ENCODE assay signal across 8 cellular contexts in the genomic region with DNA sequence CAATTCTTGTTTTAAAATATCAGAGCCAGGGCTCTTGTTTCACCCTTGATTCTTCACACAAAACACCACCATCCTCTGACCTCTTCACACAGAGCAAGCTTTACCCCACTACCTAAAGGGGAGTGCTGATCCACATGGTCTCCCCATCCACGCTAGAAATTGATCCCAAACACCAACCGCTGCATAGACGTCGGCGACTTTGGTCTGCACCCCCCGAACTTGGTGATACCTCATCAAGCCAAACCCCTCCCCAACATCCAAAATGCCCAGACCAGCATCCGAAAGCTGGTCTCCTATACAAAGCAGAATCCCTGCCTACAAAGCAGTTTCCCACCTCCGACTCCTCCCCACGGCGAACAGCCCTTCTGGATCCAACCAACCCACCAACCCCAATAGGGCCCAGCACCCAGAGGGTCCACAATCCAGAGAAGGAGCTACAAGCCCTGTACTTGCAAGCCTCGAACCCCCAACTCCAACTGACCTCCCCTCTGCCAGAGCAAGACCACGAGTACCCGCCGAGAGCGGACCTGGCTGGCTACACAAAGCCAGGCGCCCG. TPM values are rescaled to one million over a fixed set of nuclear protein-coding genes. Genes with fewer than 3 reads are reported as not detected.
A peak's percentile ranks its signal among the peaks of the same experiment; 100 is the strongest.
DNase-seq lines count a peak whose midpoint lies in the region; ATAC-seq, FAIRE-seq and TF ChIP-seq lines count a peak whose summit lies in the region.

No MANE protein-coding gene starts in this region.

- DNase-seq in activated CD4-positive, alpha-beta T cell treated with anti-CD3 and anti-CD28 coated beads, Interleukin-2, amount 10 ng/mL, durations not matched to agents 7 days and 5 days, result no peak
- DNase-seq in activated CD4-positive, alpha-beta T cell treated with anti-CD3 and anti-CD28 coated beads for 1 hour, result no peak
- DNase-seq in kidney (no peak), thoracic aorta (ENCODE audit: low spot score) (no peak), NK-92 (lab: John Stamatoyannopoulos, UW; ENCODE audit: unreplicated experiment) (no peak), A172 (ENCODE audit: low spot score) (no peak), HCEC 1CT (no peak)

- H3K4me1 ChIP-seq in kidney (ENCODE audit: control insufficient read depth in 1 of 2, insufficient read depth in 1 of 2, low read depth in 1 of 2, low read length in 2 of 2), result peaks cover 0 to 2% of the 10 kb centered on the region in 2 donors
- peaks cover 4 to 6% of the 10 kb centered on the region in 2 donors for H3K4me1 ChIP-seq in thoracic aorta (ENCODE audit: control insufficient read depth in 1 of 2, low read depth in 2 of 2)

- peak overlapping the region; percentile 95 to 97 for H3K27ac ChIP-seq in kidney (ENCODE audit: low read depth in 2 of 2, low read length in 2 of 2)
- peak overlapping the region; percentile 89 to 95 for H3K27ac ChIP-seq in thoracic aorta

- CTCF ChIA-PET in activated CD4-positive, alpha-beta T cell treated with anti-CD3 and anti-CD28 coated beads, Interleukin-2, amount 10 ng/mL, durations not matched to agents 7 days and 5 days (lab: Charles Lee), result interaction anchor here (0.6 to 2.2 kb wide), 10 partner anchors 10 to 1457 kb away, joined by 3 to 10 read pairs (median 4); partner anchors contain the start of genes BCL2A1 and MTHFS

- intact Hi-C loops in kidney (cut with DNase I), result no loop called here

- FAIRE-seq in kidney (lab: Jason Lieb, UNC), result no peak

- POLR2A ChIA-PET in activated CD4-positive, alpha-beta T cell treated with anti-CD3 and anti-CD28 coated beads, Interleukin-2, amount 10 ng/mL, durations not matched to agents 7 days and 5 days (lab: Charles Lee), result interaction anchor here (0.6 to 1.7 kb wide), 5 partner anchors 9 to 49 kb away, joined by 3 to 9 read pairs (median 3); partner anchors contain the start of gene BCL2A1

- ATAC-seq in activated T-helper 17 cell treated with anti-CD3 and anti-CD28 coated beads, Interleukin-2, amount 50 U/mL, for 72 hours (replicated peaks), result no peak
- no peak for ATAC-seq in thoracic aorta (ENCODE audit: insufficient number of reproducible peaks, low FRiP score, low read depth)

- H3K27me3 Mint-ChIP-seq in activated CD4-positive, alpha-beta T cell treated with anti-CD3 and anti-CD28 coated beads, Interleukin-2, amount 10 ng/mL, durations not matched to agents 7 days and 5 days, result no peaks in the 10 kb centered on the region
- H3K27me3 Mint-ChIP-seq in activated T-helper 17 cell treated with anti-CD3 and anti-CD28 coated beads, Interleukin-2, amount 50 U/mL, for 72 hours, result no peaks in the 10 kb centered on the region

- peaks cover 3 to 20% of the 10 kb centered on the region in 2 donors for H3K9me3 ChIP-seq in kidney (ENCODE audit: control insufficient read depth in 1 of 2, low read length in 2 of 2)
- peaks cover 35% of the 10 kb centered on the region for H3K9me3 ChIP-seq in thoracic aorta

- H3K36me3 Mint-ChIP-seq in activated CD4-positive, alpha-beta T cell treated with anti-CD3 and anti-CD28 coated beads, Interleukin-2, amount 10 ng/mL, durations not matched to agents 7 days and 5 days (ENCODE audit: low read depth), result peaks cover 59% of the 10 kb centered on the region
- peaks cover 60% of the 10 kb centered on the region for H3K36me3 Mint-ChIP-seq in activated T-helper 17 cell treated with anti-CD3 and anti-CD28 coated beads, Interleukin-2, amount 50 U/mL, for 72 hours (ENCODE audit: low read depth)

- peaks cover 27% of the 10 kb centered on the region for H3K4me1 Mint-ChIP-seq in activated CD4-positive, alpha-beta T cell treated with anti-CD3 and anti-CD28 coated beads, Interleukin-2, amount 10 ng/mL, durations not matched to agents 7 days and 5 days
- H3K4me1 Mint-ChIP-seq in activated T-helper 17 cell treated with anti-CD3 and anti-CD28 coated beads, Interleukin-2, amount 50 U/mL, for 72 hours, result peaks cover 11% of the 10 kb centered on the region

- H3K9me3 Mint-ChIP-seq in activated CD4-positive, alpha-beta T cell treated with anti-CD3 and anti-CD28 coated beads, Interleukin-2, amount 10 ng/mL, durations not matched to agents 7 days and 5 days, result peaks cover 20% of the 10 kb centered on the region
- peaks cover 5% of the 10 kb centered on the region for H3K9me3 Mint-ChIP-seq in activated T-helper 17 cell treated with anti-CD3 and anti-CD28 coated beads, Interleukin-2, amount 50 U/mL, for 72 hours

- H3K27ac Mint-ChIP-seq in activated CD4-positive, alpha-beta T cell treated with anti-CD3 and anti-CD28 coated beads, Interleukin-2, amount 10 ng/mL, durations not matched to agents 7 days and 5 days, result peak overlapping the region; percentile 97
- peak overlapping the region; percentile 96 for H3K27ac Mint-ChIP-seq in activated T-helper 17 cell treated with anti-CD3 and anti-CD28 coated beads, Interleukin-2, amount 50 U/mL, for 72 hours

- peak overlapping the region; percentile 91 for H3K4me3 Mint-ChIP-seq in activated CD4-positive, alpha-beta T cell treated with anti-CD3 and anti-CD28 coated beads, Interleukin-2, amount 10 ng/mL, durations not matched to agents 7 days and 5 days
- H3K4me3 Mint-ChIP-seq in activated T-helper 17 cell treated with anti-CD3 and anti-CD28 coated beads, Interleukin-2, amount 50 U/mL, for 72 hours, result peak overlapping the region; percentile 98

- H3K36me3 ChIP-seq in kidney (ENCODE audit: control insufficient read depth in 1 of 2, insufficient read depth in 2 of 2, low read length in 2 of 2) (no peaks in the 10 kb centered on the region), thoracic aorta (peaks cover 5% of the 10 kb centered on the region)

- H3K27me3 ChIP-seq in thoracic aorta (replicated peaks; ENCODE audit: insufficient read depth), result no peaks in the 10 kb centered on the region

- no peak for TF ChIP-seq CTCF in kidney (IDR thresholded peaks at IDR 0.05; ENCODE audit: borderline replicate concordance, extremely low read depth, insufficient read depth)
- no peak for TF ChIP-seq CTCF in thoracic aorta (IDR thresholded peaks at IDR 0.05)

- peak overlapping the region; percentile 67 to 91 for H3K9ac ChIP-seq in kidney (ENCODE audit: low read length in 2 of 2)

- H3K4me3 ChIP-seq in kidney (ENCODE audit: low read length in 2 of 2) (peak overlapping the region; percentile 82), thoracic aorta (peak overlapping the region; percentile 88)

RNA-seq across cellular contexts. Expression of gene MTHFS, which starts 25.8 kb away (rescaled TPM):
- 10 to 100 TPM; 33.0 to 35.7 TPM for total RNA-seq in activated CD4-positive, alpha-beta T cell treated with anti-CD3 and anti-CD28 coated beads, Interleukin-2, amount 10 ng/mL, durations not matched to agents 7 days and 5 days
- 10 to 100 TPM; 20.3 to 29.2 TPM for total RNA-seq in activated T-helper 17 cell treated with anti-CD3 and anti-CD28 coated beads, Interleukin-2, amount 50 U/mL, for 72 hours
- total RNA-seq in kidney, result 44.1 TPM
- polyA plus RNA-seq in kidney (ENCODE audit: insufficient read depth, low read depth, low replicate concordance), result 115 TPM
- total RNA-seq in thoracic aorta, result 10 to 100 TPM in 1 of 2 donors, 1 to 10 TPM in 1; 6.2 to 30.6 TPM
- total RNA-seq in A172 (2014; rRNA removed; shearing (Covaris generic)), result 23.3 and 31.8 TPM in 2 replicates

RNA-seq across cellular contexts. Expression of gene BCL2A1, which starts 48.4 kb away (rescaled TPM):
- total RNA-seq in activated CD4-positive, alpha-beta T cell treated with anti-CD3 and anti-CD28 coated beads, Interleukin-2, amount 10 ng/mL, durations not matched to agents 7 days and 5 days, result 10 to 100 TPM; 14.2 to 14.8 TPM
- 10 to 100 TPM; 32.7 to 77.0 TPM for total RNA-seq in activated T-helper 17 cell treated with anti-CD3 and anti-CD28 coated beads, Interleukin-2, amount 50 U/mL, for 72 hours
- total RNA-seq in kidney (2.4 TPM), thoracic aorta (1 to 10 TPM in 1 of 2 donors, not detected in 1; 7.5 TPM)
- polyA plus RNA-seq in kidney (ENCODE audit: insufficient read depth, low read depth, low replicate concordance), result 0.67 TPM
- not detected in 2 replicates for total RNA-seq in A172 (2014; rRNA removed; shearing (Covaris generic))
